Comparison of ENCODE assay signal across 13 cellular contexts in genomic region chr22:49411236-49411635, GRCh38.
A peak's percentile ranks its signal among the peaks of the same experiment; 100 is the strongest.
DNase-seq lines count a peak whose midpoint lies in the region; ATAC-seq and TF ChIP-seq lines count a peak whose summit lies in the region.
"Had no signal": no experiment of that assay in that cellular context is flagged by ENCODE, and none has a peak within 500 bp of the region (broad histone marks: within the 10 kb centered on the region; RNA-seq: fewer than 3 reads in every experiment).

No MANE protein-coding gene starts in this region.

- peaks cover 3% of the 10 kb centered on the region for H3K9me3 Mint-ChIP-seq in activated CD8-positive, alpha-beta memory T cell treated with anti-CD3 and anti-CD28 coated beads, Interleukin-2, amount 10 ng/mL, durations not matched to agents 7 days and 5 days (ENCODE audit: low read depth)
- peaks cover 8% of the 10 kb centered on the region for H3K9me3 Mint-ChIP-seq in chondrocyte (ENCODE audit: low read depth)
- H3K9me3 Mint-ChIP-seq in type B pancreatic cell, result no peaks in the 10 kb centered on the region

- no peak for ATAC-seq in activated CD8-positive, alpha-beta memory T cell treated with anti-CD3 and anti-CD28 coated beads, Interleukin-2, amount 10 ng/mL, durations not matched to agents 7 days and 5 days
- ATAC-seq: CD8-positive, alpha-beta T cell had no signal

- no peaks in the 10 kb centered on the region for H3K27me3 Mint-ChIP-seq in activated CD8-positive, alpha-beta memory T cell treated with anti-CD3 and anti-CD28 coated beads, Interleukin-2, amount 10 ng/mL, durations not matched to agents 7 days and 5 days
- peaks cover 9% of the 10 kb centered on the region for H3K27me3 Mint-ChIP-seq in chondrocyte (ENCODE audit: low read depth)
- H3K27me3 Mint-ChIP-seq in type B pancreatic cell, result peaks cover 46% of the 10 kb centered on the region

- H3K4me3 Mint-ChIP-seq in activated CD8-positive, alpha-beta memory T cell treated with anti-CD3 and anti-CD28 coated beads, Interleukin-2, amount 10 ng/mL, durations not matched to agents 7 days and 5 days, result no peak overlapping the region
- H3K4me3 Mint-ChIP-seq in chondrocyte (ENCODE audit: unreplicated experiment) (no peak overlapping the region), type B pancreatic cell (no peak overlapping the region)
- H3K4me3 Mint-ChIP-seq: CD14-positive monocyte; CD8-positive, alpha-beta T cell had no signal

- H3K36me3 Mint-ChIP-seq in activated CD8-positive, alpha-beta memory T cell treated with anti-CD3 and anti-CD28 coated beads, Interleukin-2, amount 10 ng/mL, durations not matched to agents 7 days and 5 days, result no peaks in the 10 kb centered on the region
- H3K36me3 Mint-ChIP-seq in chondrocyte (ENCODE audit: low read depth) (peaks cover 2% of the 10 kb centered on the region), type B pancreatic cell (no peaks in the 10 kb centered on the region)
- H3K36me3 Mint-ChIP-seq: CD14-positive monocyte; CD8-positive, alpha-beta T cell had no signal

- H3K4me1 Mint-ChIP-seq in activated CD8-positive, alpha-beta memory T cell treated with anti-CD3 and anti-CD28 coated beads, Interleukin-2, amount 10 ng/mL, durations not matched to agents 7 days and 5 days, result no peaks in the 10 kb centered on the region
- peaks cover 3% of the 10 kb centered on the region for H3K4me1 Mint-ChIP-seq in chondrocyte (ENCODE audit: low read depth)
- H3K4me1 Mint-ChIP-seq in type B pancreatic cell (ENCODE audit: unreplicated experiment), result no peaks in the 10 kb centered on the region
- H3K4me1 Mint-ChIP-seq: CD14-positive monocyte had no signal

- peak; percentile 23 for DNase-seq in activated CD8-positive, alpha-beta memory T cell treated with anti-CD3 and anti-CD28 coated beads, Interleukin-2, amount 10 ng/mL, durations not matched to agents 7 days and 5 days
- no peak for DNase-seq in activated CD8-positive, alpha-beta memory T cell treated with anti-CD3 and anti-CD28 coated beads for 24 hours
- DNase-seq in chondrocyte (ENCODE audit: low spot score) (peak; percentile 29), mesenteric fat pad (ENCODE audit: low spot score) (peak; percentile 53), type B pancreatic cell (ENCODE audit: extremely low spot score, unreplicated experiment) (peak; percentile 25), activated T-cell treated with anti-CD3 and anti-CD28 coated beads for 4 hours (no peak)
- no peak for DNase-seq in activated naive CD4-positive, alpha-beta T cell (lab: John Stamatoyannopoulos, UW)
- DNase-seq: COR-L47, DMS53, GF-D8, GM23248 had no signal

- H3K27ac Mint-ChIP-seq in activated CD8-positive, alpha-beta memory T cell treated with anti-CD3 and anti-CD28 coated beads, Interleukin-2, amount 10 ng/mL, durations not matched to agents 7 days and 5 days, result no peak overlapping the region
- H3K27ac Mint-ChIP-seq in chondrocyte (ENCODE audit: unreplicated experiment) (no peak overlapping the region), type B pancreatic cell (no peak overlapping the region)
- H3K27ac Mint-ChIP-seq: CD14-positive monocyte; CD8-positive, alpha-beta T cell had no signal

- TF ChIP-seq CTCF in chondrocyte (IDR thresholded peaks at IDR 0.05) (no peak), type B pancreatic cell (conservative IDR thresholded peaks at IDR 0.05) (no peak)

- CTCF ChIA-PET in activated CD8-positive, alpha-beta memory T cell treated with anti-CD3 and anti-CD28 coated beads, Interleukin-2, amount 10 ng/mL, durations not matched to agents 7 days and 5 days (lab: Charles Lee), result no interaction called here

Comparison
In these comparisons a context has a peak if more than half of its experiments do, and no peak if none do; other contexts are left out.
1. DNase-seq: peak in activated CD8-positive, alpha-beta memory T cell treated with anti-CD3 and anti-CD28 coated beads, Interleukin-2, amount 10 ng/mL, durations not matched to agents 7 days and 5 days (single experiment), chondrocyte (single experiment), mesenteric fat pad (single experiment) and type B pancreatic cell (single experiment); none in activated CD8-positive, alpha-beta memory T cell treated with anti-CD3 and anti-CD28 coated beads for 24 hours (single experiment), activated naive CD4-positive, alpha-beta T cell (0 of 4) and activated T-cell treated with anti-CD3 and anti-CD28 coated beads for 4 hours (single experiment).